ENCODE assay signal across 27 cellular contexts in the genomic region with DNA sequence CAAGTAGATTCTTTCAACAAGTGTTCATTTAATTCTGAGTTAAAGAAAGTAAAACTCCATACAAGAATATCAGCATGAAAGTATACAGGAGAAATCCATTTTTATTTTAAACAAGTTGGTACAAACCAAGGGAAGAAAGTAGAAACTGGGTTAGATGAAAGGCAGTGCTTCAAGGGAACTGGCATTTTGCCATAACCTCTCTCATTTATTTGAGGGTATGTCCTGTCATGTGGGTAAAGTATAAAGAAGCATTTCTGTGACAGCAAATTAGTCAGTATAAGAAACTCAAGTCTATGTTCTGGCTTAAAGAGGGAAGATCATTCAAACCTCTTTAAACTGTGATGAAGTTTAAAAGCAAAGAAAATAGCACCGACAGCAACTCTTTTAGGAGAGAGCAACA. TPM values are rescaled to one million over a fixed set of nuclear protein-coding genes. Genes with fewer than 3 reads are reported as not detected.
"Had no signal": no experiment of that assay in that cellular context is flagged by ENCODE, and none has a peak within 500 bp of the region (broad histone marks: within the 10 kb centered on the region; RNA-seq: fewer than 3 reads in every experiment).

No MANE protein-coding gene starts in this region.

- H3K4me1 ChIP-seq: adrenal gland, breast epithelium, esophagus muscularis mucosa, gastroesophageal sphincter, heart left ventricle, parathyroid adenoma, upper lobe of left lung had no signal

- H3K36me3 ChIP-seq: adrenal gland, breast epithelium, esophagus muscularis mucosa, gastroesophageal sphincter, heart left ventricle, upper lobe of left lung had no signal

- H3K27me3 ChIP-seq: adrenal gland, breast epithelium, esophagus muscularis mucosa, gastroesophageal sphincter, heart left ventricle, upper lobe of left lung had no signal

- H2AFZ ChIP-seq: parathyroid adenoma had no signal

- H3K27ac ChIP-seq: adrenal gland, breast epithelium, esophagus muscularis mucosa, gastroesophageal sphincter, heart left ventricle, parathyroid adenoma, upper lobe of left lung had no signal

- H3K9ac ChIP-seq: parathyroid adenoma had no signal

- H3K9me3 ChIP-seq: adrenal gland, breast epithelium, esophagus muscularis mucosa, gastroesophageal sphincter, heart left ventricle, mucosa of descending colon, upper lobe of left lung had no signal

- H3K4me3 ChIP-seq: adrenal gland, breast epithelium, esophagus muscularis mucosa, gastroesophageal sphincter, heart left ventricle, mucosa of descending colon, upper lobe of left lung had no signal

- DNase-seq: activated B cell treated with CpG ODN at 0.5 μM for 24 hours; activated CD4-positive, alpha-beta T cell treated with anti-CD3 and anti-CD28 coated beads for 36 hours; activated CD4-positive, alpha-beta T cell treated with anti-CD3 and anti-CD28 coated beads, Interleukin-2, amount 50 U/mL, for 4 hours; activated CD8-positive, alpha-beta memory T cell treated with anti-CD3 and anti-CD28 coated beads for 24 hours; activated CD8-positive, alpha-beta memory T cell treated with anti-CD3 and anti-CD28 coated beads, Interleukin-2, amount 50 U/mL, for 4 hours; activated T-cell treated with anti-CD3 and anti-CD28 coated beads, Interleukin-2, amount 50 U/mL, for 24 hours; adrenal gland; effector memory CD8-positive, alpha-beta T cell; heart left ventricle; islet precursor cell; left colon; mucosa of descending colon; nucleus accumbens; right cardiac atrium; stimulated activated CD4-positive, alpha-beta T cell treated with anti-CD3 and anti-CD28 coated beads, Interleukin-4, amount 100 ng/mL, for 24 hours; stimulated activated naive CD4-positive, alpha-beta T cell treated with Interleukin-2 at 50 U/mL for 16 hours; T-helper 9 cell; upper lobe of left lung had no signal

- ATAC-seq: activated CD4-positive, alpha-beta T cell treated with anti-CD3 and anti-CD28 coated beads for 36 hours; activated naive CD4-positive, alpha-beta T cell treated with anti-CD3 and anti-CD28 coated beads, Interleukin-2, amount 50 U/mL, for 72 hours; activated T-helper 17 cell treated with anti-CD3 and anti-CD28 coated beads, Interleukin-2, amount 50 U/mL, for 72 hours; effector memory CD8-positive, alpha-beta T cell; gastroesophageal sphincter; heart left ventricle; left colon; mucosa of descending colon; right cardiac atrium had no signal

- H3K79me2 ChIP-seq: parathyroid adenoma had no signal

RNA-seq across cellular contexts. Expression of a gene that starts 32.0 kb away (rescaled TPM):
- total RNA-seq: activated B cell treated with CpG ODN at 0.5 μM for 24 hours; activated CD4-positive, alpha-beta T cell treated with anti-CD3 and anti-CD28 coated beads for 36 hours; activated naive CD4-positive, alpha-beta T cell treated with anti-CD3 and anti-CD28 coated beads, Interleukin-2, amount 50 U/mL, for 72 hours; activated T-helper 17 cell treated with anti-CD3 and anti-CD28 coated beads, Interleukin-2, amount 50 U/mL, for 72 hours; breast epithelium; dermis microvascular lymphatic vessel endothelial cell; heart left ventricle; lower leg skin; pulmonary artery endothelial cell; right cardiac atrium; upper lobe of left lung had no signal
